ENCODE assay signal across 8 cellular contexts in the genomic region with DNA sequence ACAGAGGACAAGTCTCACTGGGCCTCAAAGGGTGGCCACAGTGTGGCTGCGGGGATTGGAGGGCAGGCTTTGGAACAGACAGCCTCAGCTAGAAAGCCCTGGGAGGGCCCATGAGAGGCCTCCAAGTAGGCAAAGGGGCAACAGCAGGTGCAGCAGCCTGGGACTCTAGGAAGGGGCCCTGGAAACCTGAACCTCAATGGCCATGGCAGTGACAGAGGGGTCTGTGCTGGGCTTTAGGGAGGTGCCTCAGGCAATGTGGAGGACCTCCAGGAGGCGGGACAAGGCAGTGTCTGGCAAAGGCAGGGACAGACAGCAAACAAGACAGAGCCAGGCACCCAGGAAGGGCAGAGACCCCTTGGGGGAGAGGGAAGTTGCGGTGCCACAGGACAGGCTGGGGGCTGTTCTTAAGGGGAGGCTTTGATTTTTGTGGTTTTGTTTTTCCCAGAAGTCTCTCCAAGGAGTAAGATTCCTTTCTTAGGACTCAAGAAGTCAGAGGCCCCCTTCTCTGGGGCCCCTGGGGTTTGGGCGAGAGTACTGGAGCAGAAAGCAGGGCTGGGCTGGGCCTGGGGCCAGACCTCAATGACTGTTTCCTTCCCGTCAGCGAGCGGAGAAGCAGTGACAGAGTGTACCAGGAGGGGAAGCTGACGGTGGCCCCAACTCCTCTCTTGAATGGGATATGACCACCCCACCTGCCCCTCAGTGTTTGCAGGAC. TPM values are rescaled to one million over a fixed set of nuclear protein-coding genes. Genes with fewer than 3 reads are reported as not detected.
DNase-seq lines count a peak whose midpoint lies in the region; ATAC-seq, FAIRE-seq and TF ChIP-seq lines count a peak whose summit lies in the region.

No MANE protein-coding gene starts in this region.

- TF ChIP-seq EP300 in HepG2 (IDR thresholded peaks at IDR 0.05; ENCODE audit: low read depth in 2 of 2, low read length in 2 of 2): no peak
- TF ChIP-seq EP300 in HepG2 (CRISPR knock-in tag; IDR thresholded peaks at IDR 0.05; ENCODE audit: borderline replicate concordance): no peak

- TF ChIP-seq POLR2A in body of pancreas (IDR thresholded peaks at IDR 0.05) (no peak), HepG2 (IDR thresholded peaks at IDR 0.05; ENCODE audit: insufficient read depth in 1 of 2, low read depth in 2 of 2, low read length in 2 of 2) (no peak)

- H3K36me3 ChIP-seq in body of pancreas (replicated peaks in 1 of 2; ENCODE audit: insufficient read depth in 1 of 2, low read depth in 2 of 2) (no peaks in the 10 kb centered on the region), HepG2 (replicated peaks in 1 of 2; ENCODE audit: control insufficient read depth in 1 of 2, insufficient read depth in 2 of 2, low read length in 2 of 2) (no peaks in the 10 kb centered on the region), stomach smooth muscle (ENCODE audit: control insufficient read depth in 2 of 2, insufficient read depth in 2 of 2, low read length in 2 of 2) (peaks cover 0 to 12% of the 10 kb centered on the region in 2 donors)

- in situ Hi-C loops in HepG2 (cut with HindIII; ENCODE audit: extremely low pct_ligation_motif_present, low pct_unique_long_range_greater_than_20kb): no loop called here

- H3K9me3 ChIP-seq in body of pancreas: no peaks in the 10 kb centered on the region
- no peaks in the 10 kb centered on the region for H3K9me3 ChIP-seq in HepG2 (ENCODE audit: low read length)
- H3K9me3 ChIP-seq in stomach smooth muscle (ENCODE audit: control insufficient read depth in 2 of 2, low read length in 2 of 2): no peaks in the 10 kb centered on the region

- no peaks in the 10 kb centered on the region for H3K79me2 ChIP-seq in HepG2 (ENCODE audit: insufficient read depth, low read length)

- peak; percentile 48 for DNase-seq in GM12865 (ENCODE audit: low read depth)
- DNase-seq in NCI-H446 (lab: John Stamatoyannopoulos, UW): peak; percentile 17 to 56
- DNase-seq in body of pancreas: peak in 3 of 4 donors; percentile 56 to 71 (median 60)
- no peak for DNase-seq in HepG2 (ENCODE audit: low spot score)

- H3K9ac ChIP-seq in HepG2 (ENCODE audit: insufficient read depth, low read depth, low read length) (no peak overlapping the region), stomach smooth muscle (ENCODE audit: low read length in 2 of 2) (peak overlapping the region; percentile 60 to 73)

- H4K20me1 ChIP-seq in HepG2 (ENCODE audit: insufficient read depth, low read length): no peaks in the 10 kb centered on the region

- ATAC-seq in body of pancreas (peak; percentile 60), HepG2 (peak; percentile 40; the same call in 2 of the 3 replicates), GM18867 (IDR thresholded peaks at IDR 0.05; ENCODE audit: unreplicated experiment) (no peak), GM21737 (IDR thresholded peaks at IDR 0.05; ENCODE audit: unreplicated experiment) (no peak), GM21526 (IDR thresholded peaks at IDR 0.05; ENCODE audit: low FRiP score, unreplicated experiment) (no peak)

- TF ChIP-seq CTCF in GM12865 (IDR thresholded peaks at IDR 0.05; ENCODE audit: insufficient read depth, low read depth, low read length, missing control alignments) (no peak), body of pancreas (IDR thresholded peaks at IDR 0.05) (no peak), HepG2 (CRISPR knock-in tag; IDR thresholded peaks at IDR 0.05) (no peak)

- BruUV-seq in HepG2 (replicated peaks; lab: Mats Ljungman, UMichigan): no TSS peak

- WGBS in body of pancreas, 2 donors: 49 to 68% methylated on average over 8 of the region's 8 CpGs
- WGBS in HepG2 (ENCODE audit: low lambda C conversion rate): 61% methylated on average over 6 of the region's 8 CpGs

- CTCF ChIA-PET in HepG2 (lab: Yijun Ruan, JAX; ENCODE audit: low intra/inter-chr PET ratio, low total read pairs): no interaction called here

- no peak overlapping the region for H2AFZ ChIP-seq in HepG2 (ENCODE audit: low read length)

- no peak overlapping the region for H3K4me3 ChIP-seq in GM12865 (ENCODE audit: low read depth, low read length)
- no peak overlapping the region for H3K4me3 ChIP-seq in body of pancreas
- no peak overlapping the region for H3K4me3 ChIP-seq in HepG2 (replicated peaks in 1 of 3; ENCODE audit: insufficient read depth in 1 of 3, low read depth in 2 of 3, low read length in 3 of 3)
- peak overlapping the region; percentile 27 to 60 for H3K4me3 ChIP-seq in stomach smooth muscle (ENCODE audit: low read length in 2 of 2)

- H3K4me2 ChIP-seq in HepG2 (ENCODE audit: low read depth, low read length): no peak overlapping the region

- no peak for FAIRE-seq in HepG2 (lab: Jason Lieb, UNC)

- intact Hi-C loops in body of pancreas (cut with DNase I): no loop called here
- intact Hi-C loops in HepG2 (cut with micrococcal nuclease; ENCODE audit: unreplicated experiment): no loop called here

- H3K27me3 ChIP-seq in body of pancreas (no peaks in the 10 kb centered on the region), HepG2 (ENCODE audit: control insufficient read depth in 1 of 2, insufficient read depth in 2 of 2, low read length in 2 of 2) (no peaks in the 10 kb centered on the region; a peak in 1 of 5 replicates), stomach smooth muscle (ENCODE audit: control insufficient read depth in 1 of 2, insufficient read depth in 2 of 2, low read length in 2 of 2) (no peaks in the 10 kb centered on the region)

- TF ChIP-seq RAD21 in HepG2 (CRISPR knock-in tag; IDR thresholded peaks at IDR 0.05): no peak

- H3K4me1 ChIP-seq in body of pancreas (peaks cover 23% of the 10 kb centered on the region), HepG2 (ENCODE audit: insufficient read depth, low read length) (no peaks in the 10 kb centered on the region), stomach smooth muscle (ENCODE audit: control insufficient read depth, insufficient read depth, low read length) (peaks cover 59% of the 10 kb centered on the region)

- POLR2A ChIA-PET in HepG2 (lab: Yijun Ruan, JAX): no interaction called here

- H3K27ac ChIP-seq in body of pancreas (peak overlapping the region in 3 of 4 donors; percentile 4 to 73 (median 42)), HepG2 (ENCODE audit: extremely low read length, insufficient read depth, low read length) (no peak overlapping the region), stomach smooth muscle (ENCODE audit: low read length) (peak overlapping the region; percentile 96)

RNA-seq across cellular contexts. Expression of a gene that starts 9.7 kb away (rescaled TPM):
- 10 to 100 TPM in 1 of 2 donors, 1 to 10 TPM in 1; 6.0 to 10.2 TPM for total RNA-seq in body of pancreas
- total RNA-seq in HepG2 (2016; rRNA removed; fragmentation: Illumina TruSeq; extraction: Trizol): 2.7 and 3.7 TPM in 2 replicates
- 1.0 and 1.5 TPM in 2 replicates for total RNA-seq in HepG2 (2016; cell fraction: cytosol; rRNA removed; fragmentation: Illumina TruSeq; extraction: Trizol; ENCODE audit: low read depth)
- total RNA-seq in HepG2 (2016; cell fraction: insoluble cytoplasmic fraction; rRNA removed; fragmentation: Illumina TruSeq; extraction: Trizol): 2.2 and 4.1 TPM in 2 replicates
- total RNA-seq in HepG2 (2016; cell fraction: membrane; rRNA removed; fragmentation: Illumina TruSeq; extraction: Trizol): 2.5 TPM in 2 replicates
- 2.7 and 3.7 TPM in 2 replicates for total RNA-seq in HepG2 (2016; cell fraction: nucleus; rRNA removed; fragmentation: Illumina TruSeq; extraction: Trizol)
- 3.5 TPM in 2 replicates for polyA plus RNA-seq in HepG2 (2011; rRNA removed)
- polyA plus RNA-seq in HepG2 (2011; cell fraction: cytosol; rRNA removed): 2.4 and 3.4 TPM in 2 replicates
- 4.3 and 5.5 TPM in 2 replicates for polyA plus RNA-seq in HepG2 (2011; cell fraction: nucleus; rRNA removed)
- 1.7 and 2.1 TPM in 2 replicates for polyA plus RNA-seq in HepG2 (2012)
- 0.77 and 1.3 TPM in 2 replicates for polyA plus RNA-seq in HepG2 (2016; cell fraction: cytosol; fragmentation: Illumina TruSeq; extraction: Trizol; ENCODE audit: low read depth)
- polyA plus RNA-seq in HepG2 (2016; cell fraction: insoluble cytoplasmic fraction; fragmentation: Illumina TruSeq; extraction: Trizol; ENCODE audit: low read depth): 1.5 and 1.6 TPM in 2 replicates
- 1.4 and 1.5 TPM in 2 replicates for polyA plus RNA-seq in HepG2 (2016; cell fraction: membrane; fragmentation: Illumina TruSeq; extraction: Trizol; ENCODE audit: low read depth)
- 5.6 and 5.8 TPM in 2 replicates for polyA plus RNA-seq in HepG2 (2016; cell fraction: nucleus; fragmentation: Illumina TruSeq; extraction: Trizol; ENCODE audit: insufficient read depth, low read depth)
- 4.1 and 6.9 TPM in 2 replicates for polyA minus RNA-seq in HepG2 (2011; rRNA and poly(A)+ RNA removed; ENCODE audit: low replicate concordance)
- polyA minus RNA-seq in HepG2 (2011; cell fraction: cytosol; rRNA and poly(A)+ RNA removed): 1.6 and 1.8 TPM in 2 replicates
- polyA minus RNA-seq in HepG2 (2011; cell fraction: nucleus; rRNA and poly(A)+ RNA removed): 1.9 and 2.9 TPM in 2 replicates

RNA-seq across cellular contexts. Expression of a gene that starts 12.1 kb away (rescaled TPM):
- total RNA-seq in body of pancreas: 10 to 100 TPM; 27.8 to 38.2 TPM
- total RNA-seq in HepG2 (2016; rRNA removed; fragmentation: Illumina TruSeq; extraction: Trizol): 2.9 and 3.9 TPM in 2 replicates
- 1.4 and 1.8 TPM in 2 replicates for total RNA-seq in HepG2 (2016; cell fraction: cytosol; rRNA removed; fragmentation: Illumina TruSeq; extraction: Trizol; ENCODE audit: low read depth)
- 3.0 and 4.3 TPM in 2 replicates for total RNA-seq in HepG2 (2016; cell fraction: insoluble cytoplasmic fraction; rRNA removed; fragmentation: Illumina TruSeq; extraction: Trizol)
- total RNA-seq in HepG2 (2016; cell fraction: membrane; rRNA removed; fragmentation: Illumina TruSeq; extraction: Trizol): 2.4 and 2.6 TPM in 2 replicates
- total RNA-seq in HepG2 (2016; cell fraction: nucleus; rRNA removed; fragmentation: Illumina TruSeq; extraction: Trizol): 5.4 and 6.2 TPM in 2 replicates
- 2.9 and 3.9 TPM in 2 replicates for polyA plus RNA-seq in HepG2 (2011; rRNA removed)
- polyA plus RNA-seq in HepG2 (2011; cell fraction: cytosol; rRNA removed): 1.5 and 2.7 TPM in 2 replicates
- 16.7 and 19.0 TPM in 2 replicates for polyA plus RNA-seq in HepG2 (2011; cell fraction: nucleus; rRNA removed)
- 8.7 and 10.3 TPM in 2 replicates for polyA plus RNA-seq in HepG2 (2012)
- polyA plus RNA-seq in HepG2 (2016; cell fraction: cytosol; fragmentation: Illumina TruSeq; extraction: Trizol; ENCODE audit: low read depth): 1.5 and 1.7 TPM in 2 replicates
- 6.6 and 9.3 TPM in 2 replicates for polyA plus RNA-seq in HepG2 (2016; cell fraction: insoluble cytoplasmic fraction; fragmentation: Illumina TruSeq; extraction: Trizol; ENCODE audit: low read depth)
- 3.4 and 4.2 TPM in 2 replicates for polyA plus RNA-seq in HepG2 (2016; cell fraction: membrane; fragmentation: Illumina TruSeq; extraction: Trizol; ENCODE audit: low read depth)
- polyA plus RNA-seq in HepG2 (2016; cell fraction: nucleus; fragmentation: Illumina TruSeq; extraction: Trizol; ENCODE audit: insufficient read depth, low read depth): 18.1 and 20.7 TPM in 2 replicates
- 11.9 and 16.2 TPM in 2 replicates for polyA minus RNA-seq in HepG2 (2011; rRNA and poly(A)+ RNA removed; ENCODE audit: low replicate concordance)
- 6.8 and 10.8 TPM in 2 replicates for polyA minus RNA-seq in HepG2 (2011; cell fraction: cytosol; rRNA and poly(A)+ RNA removed)
- polyA minus RNA-seq in HepG2 (2011; cell fraction: nucleus; rRNA and poly(A)+ RNA removed): 8.4 and 9.9 TPM in 2 replicates

RNA-seq across cellular contexts. Expression of a gene that starts 56.1 kb away (rescaled TPM):
- total RNA-seq in body of pancreas: 10 to 100 TPM in 1 of 2 donors, 1 to 10 TPM in 1; 8.6 to 14.5 TPM
- total RNA-seq in HepG2 (2016; rRNA removed; fragmentation: Illumina TruSeq; extraction: Trizol): 0.51 TPM in 1 of 2 replicates, not detected in the other
- total RNA-seq in HepG2 (2016; cell fraction: cytosol; rRNA removed; fragmentation: Illumina TruSeq; extraction: Trizol; ENCODE audit: low read depth): 0.10 TPM in 1 of 2 replicates, not detected in the other
- total RNA-seq in HepG2 (2016; cell fraction: insoluble cytoplasmic fraction; rRNA removed; fragmentation: Illumina TruSeq; extraction: Trizol): 0.30 and 0.40 TPM in 2 replicates
- total RNA-seq in HepG2 (2016; cell fraction: membrane; rRNA removed; fragmentation: Illumina TruSeq; extraction: Trizol): 0.46 and 0.69 TPM in 2 replicates
- 0.47 TPM in 1 of 2 replicates, not detected in the other for total RNA-seq in HepG2 (2016; cell fraction: nucleus; rRNA removed; fragmentation: Illumina TruSeq; extraction: Trizol)
- polyA plus RNA-seq in HepG2 (2011; rRNA removed): 0.16 and 1.3 TPM in 2 replicates
- 0.58 and 0.69 TPM in 2 replicates for polyA plus RNA-seq in HepG2 (2011; cell fraction: cytosol; rRNA removed)
- 0.35 and 0.80 TPM in 2 replicates for polyA plus RNA-seq in HepG2 (2011; cell fraction: nucleus; rRNA removed)
- polyA plus RNA-seq in HepG2 (2012): not detected in 2 replicates
- polyA plus RNA-seq in HepG2 (2016; cell fraction: cytosol; fragmentation: Illumina TruSeq; extraction: Trizol; ENCODE audit: low read depth): 0.31 and 0.33 TPM in 2 replicates
- polyA plus RNA-seq in HepG2 (2016; cell fraction: insoluble cytoplasmic fraction; fragmentation: Illumina TruSeq; extraction: Trizol; ENCODE audit: low read depth): 0.39 TPM in 1 of 2 replicates, not detected in the other
- 0.41 and 0.76 TPM in 2 replicates for polyA plus RNA-seq in HepG2 (2016; cell fraction: membrane; fragmentation: Illumina TruSeq; extraction: Trizol; ENCODE audit: low read depth)
- 0.92 and 1.1 TPM in 2 replicates for polyA plus RNA-seq in HepG2 (2016; cell fraction: nucleus; fragmentation: Illumina TruSeq; extraction: Trizol; ENCODE audit: insufficient read depth, low read depth)
- polyA minus RNA-seq in HepG2 (2011; rRNA and poly(A)+ RNA removed; ENCODE audit: low replicate concordance): 0.30 and 1.4 TPM in 2 replicates
- polyA minus RNA-seq in HepG2 (2011; cell fraction: cytosol; rRNA and poly(A)+ RNA removed): 0.26 TPM in 1 of 2 replicates, not detected in the other
- 0.39 TPM in 1 of 2 replicates, not detected in the other for polyA minus RNA-seq in HepG2 (2011; cell fraction: nucleus; rRNA and poly(A)+ RNA removed)

Comparison
In these comparisons a context has a peak if more than half of its experiments do, and no peak if none do; other contexts are left out.
1. H3K4me3 ChIP-seq: peak in stomach smooth muscle (2 of 2); none in GM12865 (single experiment), body of pancreas (0 of 2) and HepG2 (0 of 3).
2. ATAC-seq: peak in body of pancreas (single experiment) and HepG2 (single experiment); none in GM18867 (single experiment), GM21737 (single experiment) and GM21526 (single experiment).